In genomic region chr9:42071026-42071425, GRCh38 we compare ENCODE assay signal across 3 cellular contexts. TPM values are rescaled to one million over a fixed set of nuclear protein-coding genes. Genes with fewer than 3 reads are reported as not detected.
"Had no signal": no experiment of that assay in that cellular context is flagged by ENCODE, and none has a peak within 500 bp of the region (broad histone marks: within the 10 kb centered on the region; RNA-seq: fewer than 3 reads in every experiment).

No MANE protein-coding gene starts in this region.

RNA-seq across cellular contexts. Expression of gene CNTNAP3B, which starts 58.2 kb away (rescaled TPM):
- total RNA-seq: OCI-LY7, SJSA1 had no signal
- polyA plus RNA-seq: SK-N-SH had no signal
